15 cellular contexts compared by ENCODE assay signal in genomic region chrX:150508018-150508417, GRCh38.
A peak's percentile ranks its signal among the peaks of the same experiment; 100 is the strongest.
DNase-seq lines count a peak whose midpoint lies in the region; ATAC-seq and TF ChIP-seq lines count a peak whose summit lies in the region.
"Had no signal": no experiment of that assay in that cellular context is flagged by ENCODE, and none has a peak within 500 bp of the region (broad histone marks: within the 10 kb centered on the region; RNA-seq: fewer than 3 reads in every experiment).

No MANE protein-coding gene starts in this region.

- no peak for TF ChIP-seq POLR2A in testis (IDR thresholded peaks at IDR 0.05)

- WGBS in esophagus, 2 donors, result 58 to 66% methylated on average over 5 of the region's 5 CpGs
- 37% methylated on average over 5 of the region's 5 CpGs; no CpG with 5 or more reads in 1 of the 2 donors for WGBS in testis, 2 donors

- H3K9me3 ChIP-seq in esophagus (ENCODE audit: control insufficient read depth in 2 of 2, insufficient read depth in 1 of 2, low read depth in 1 of 2, low read length in 1 of 2) (no peaks in the 10 kb centered on the region), mucosa of rectum (ENCODE audit: control insufficient read depth in 2 of 2, low read length in 2 of 2) (no peaks in the 10 kb centered on the region), testis (no peaks in the 10 kb centered on the region)

- H3K4me1 ChIP-seq in esophagus (ENCODE audit: control insufficient read depth in 2 of 2, insufficient read depth in 2 of 2, low read length in 1 of 2) (peaks cover 0 to 8% of the 10 kb centered on the region in 2 donors), mucosa of rectum (ENCODE audit: control insufficient read depth in 2 of 2, insufficient read depth in 2 of 2, low read length in 2 of 2) (peaks cover 3 to 23% of the 10 kb centered on the region in 2 donors), testis (peaks cover 53% of the 10 kb centered on the region)

- H3K36me3 ChIP-seq in esophagus (ENCODE audit: control insufficient read depth in 2 of 2, insufficient read depth in 2 of 2, low read length in 1 of 2), result no peaks in the 10 kb centered on the region
- no peaks in the 10 kb centered on the region for H3K36me3 ChIP-seq in mucosa of rectum (ENCODE audit: control insufficient read depth in 2 of 2, insufficient read depth in 2 of 2, low read length in 2 of 2)
- no peaks in the 10 kb centered on the region for H3K36me3 ChIP-seq in testis (ENCODE audit: low read depth, missing control alignments)

- DNase-seq in testis (no peak), NCI-H748 (lab: John Stamatoyannopoulos, UW; ENCODE audit: unreplicated experiment) (no peak)
- no peak for DNase-seq in activated T-cell treated with anti-CD3 and anti-CD28 coated beads, Interleukin-2, amount 50 U/mL, for 48 hours
- DNase-seq: activated CD8-positive, alpha-beta memory T cell treated with anti-CD3 and anti-CD28 coated beads, Interleukin-2, amount 10 ng/mL, durations not matched to agents 7 days and 5 days; CD4-positive, alpha-beta memory T cell; effector memory CD8-positive, alpha-beta T cell; MM.1S; NCI-H226; SHP77 had no signal

- H3K4me3 ChIP-seq in esophagus (ENCODE audit: low read depth in 1 of 2, low read length in 2 of 2), result no peak overlapping the region
- peak overlapping the region; percentile 7 to 25 for H3K4me3 ChIP-seq in mucosa of rectum (ENCODE audit: low read length in 2 of 2)
- no peak overlapping the region for H3K4me3 ChIP-seq in testis
- H3K4me3 ChIP-seq: hepatocyte had no signal

- H3K27me3 ChIP-seq in esophagus (ENCODE audit: control insufficient read depth in 1 of 2, insufficient read depth in 2 of 2, low read length in 2 of 2) (no peaks in the 10 kb centered on the region), mucosa of rectum (ENCODE audit: control insufficient read depth in 2 of 2, insufficient read depth in 2 of 2, low read length in 2 of 2) (peaks cover 0 to 10% of the 10 kb centered on the region in 2 donors), testis (no peaks in the 10 kb centered on the region)
- H3K27me3 ChIP-seq: hepatocyte had no signal

- no peak for ATAC-seq in GM18502 (IDR thresholded peaks at IDR 0.05; ENCODE audit: poor library complexity, unreplicated experiment)
- no peak for ATAC-seq in GM19324 (IDR thresholded peaks at IDR 0.05; ENCODE audit: low FRiP score, unreplicated experiment)
- ATAC-seq: activated CD8-positive, alpha-beta memory T cell treated with anti-CD3 and anti-CD28 coated beads, Interleukin-2, amount 10 ng/mL, durations not matched to agents 7 days and 5 days; effector memory CD8-positive, alpha-beta T cell had no signal

- TF ChIP-seq CTCF in VCaP (conservative IDR thresholded peaks at IDR 0.05) (no peak), testis (IDR thresholded peaks at IDR 0.05) (no peak)

- intact Hi-C loops in testis (cut with DNase I; ENCODE audit: low total_unique reads), result no loop called here

- H3K27ac ChIP-seq in VCaP (peak overlapping the region; percentile 37; the same call in 1 of the 2 replicates), esophagus (ENCODE audit: low read depth in 2 of 2, low read length in 1 of 2) (peak overlapping the region; percentile 22 to 54), mucosa of rectum (ENCODE audit: low read depth in 2 of 2, low read length in 2 of 2) (peak overlapping the region; percentile 43), testis (peak overlapping the region; percentile 68 to 77)
- H3K27ac ChIP-seq: hepatocyte had no signal

- H3K9ac ChIP-seq in mucosa of rectum (ENCODE audit: low read depth in 1 of 2, low read length in 2 of 2), result no peak overlapping the region

Comparison
In these comparisons a context has a peak if more than half of its experiments do, and no peak if none do; other contexts are left out.
1. H3K4me3 ChIP-seq: peak in mucosa of rectum (2 of 2); none in esophagus (0 of 2) and testis (0 of 2).
2. Peak in every context shown above with its lines, with median percentiles within 50 percentile points of each other: H3K27ac ChIP-seq.